Comparison of ENCODE assay signal across 8 cellular contexts in the genomic region with DNA sequence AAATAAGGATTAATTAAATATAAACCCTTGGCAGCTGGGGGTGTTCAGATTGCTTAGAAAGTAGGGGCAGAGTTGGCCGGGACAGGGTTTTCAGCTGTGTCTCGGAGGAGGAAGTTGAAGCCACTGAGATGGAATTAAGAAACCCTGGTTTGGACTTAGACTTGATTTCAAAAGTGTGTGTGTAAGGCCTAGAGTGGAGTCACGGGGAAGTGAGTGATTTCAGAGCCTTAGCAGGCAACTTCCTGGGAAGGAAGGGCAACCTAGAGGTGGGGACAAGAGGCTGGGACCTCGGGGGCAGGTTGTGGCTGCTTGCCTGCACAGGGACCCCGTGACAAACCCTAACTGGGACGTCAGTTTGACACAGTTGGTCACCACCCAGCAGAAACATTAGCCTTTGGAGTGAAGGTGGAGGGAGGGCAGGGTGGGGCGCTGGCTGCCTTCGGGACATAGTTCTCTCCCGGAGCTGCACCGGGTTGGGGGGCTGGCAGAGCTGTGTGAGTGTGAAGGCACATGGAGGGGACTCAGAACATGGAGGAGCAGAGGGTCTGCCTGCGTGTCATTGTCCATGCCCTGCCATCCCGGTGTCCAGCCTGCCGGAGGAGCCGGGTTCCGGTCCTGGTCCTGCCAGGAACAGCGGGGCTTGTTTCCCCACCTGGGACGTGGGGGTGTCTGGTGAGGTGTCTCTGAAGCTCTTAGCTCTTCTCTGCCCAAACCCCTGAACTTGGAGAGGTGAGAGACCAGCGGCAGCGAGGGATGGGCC. TPM values are rescaled to one million over a fixed set of nuclear protein-coding genes. Genes with fewer than 3 reads are reported as not detected.
DNase-seq lines count a peak whose midpoint lies in the region; ATAC-seq and TF ChIP-seq lines count a peak whose summit lies in the region.

No MANE protein-coding gene starts in this region.

- H3K9me2 ChIP-seq in PC-3 (replicated peaks; ENCODE audit: low read length), result no peaks in the 10 kb centered on the region

- no peak overlapping the region for H2AFZ ChIP-seq in PC-3 (ENCODE audit: low read length)

- DNase-seq in Caco-2 (no peak), PC-3 (peak; percentile 55), HuH-7.5 (ENCODE audit: low spot score) (no peak)
- no peak for DNase-seq in effector memory CD4-positive, alpha-beta T cell
- no peak for DNase-seq in NK-92 treated with Interleukin-12 subunit alpha and Interleukin-12 subunit beta, amount 100 ng/mL, for 24 hours (lab: John Stamatoyannopoulos, UW)

- intact Hi-C loops in Caco-2 (cut with micrococcal nuclease; ENCODE audit: unreplicated experiment) (no loop called here), PC-3 (cut with micrococcal nuclease) (loop anchor here (5.0 kb wide), 1 partner anchor 134 kb away; no protein-coding TSS in a partner anchor)

- BruUV-seq in Caco-2 (replicated peaks; lab: Mats Ljungman, UMichigan) (no TSS peak), PC-3 (replicated peaks; lab: Mats Ljungman, UMichigan) (no TSS peak)

- POLR2A ChIA-PET in Caco-2 (lab: Charles Lee), result no interaction called here
- POLR2A ChIA-PET in PC-3 (lab: Charles Lee; ENCODE audit: unreplicated experiment), result no interaction called here

- CTCF ChIA-PET in Caco-2 (lab: Charles Lee) (no interaction called here), PC-3 (lab: Charles Lee) (no interaction called here)

- H3K4me1 Mint-ChIP-seq in Caco-2 (ENCODE audit: low read depth, unreplicated experiment), result peaks cover 39% of the 10 kb centered on the region

- no peak for ATAC-seq in PC-3
- ATAC-seq in HG03521 (IDR thresholded peaks at IDR 0.05; ENCODE audit: unreplicated experiment), result no peak
- no peak for ATAC-seq in HG03469 (IDR thresholded peaks at IDR 0.05; ENCODE audit: unreplicated experiment)

- H3K4me1 ChIP-seq in Caco-2, result peaks cover 55% of the 10 kb centered on the region
- peaks cover 47% of the 10 kb centered on the region for H3K4me1 ChIP-seq in PC-3 (ENCODE audit: insufficient read depth, low read length)
- peaks cover 28% of the 10 kb centered on the region for H3K4me1 ChIP-seq in effector memory CD4-positive, alpha-beta T cell (ENCODE audit: control insufficient read depth, insufficient read depth, low read length, poor library complexity, severe bottlenecking)
- peaks cover 38 to 66% of the 10 kb centered on the region in 2 donors for H3K4me1 ChIP-seq in muscle layer of duodenum (ENCODE audit: control insufficient read depth in 1 of 2, insufficient read depth in 2 of 2, low read length in 2 of 2)

- no peaks in the 10 kb centered on the region for H3K9me3 Mint-ChIP-seq in Caco-2 (ENCODE audit: unreplicated experiment)

- no peaks in the 10 kb centered on the region for H3F3A ChIP-seq in PC-3 (ENCODE audit: low read length, unreplicated experiment)

- peak overlapping the region; percentile 97 for H3K9ac ChIP-seq in PC-3 (ENCODE audit: low read length)

- no peak for TF ChIP-seq CTCF in Caco-2 (IDR thresholded peaks at IDR 0.05; ENCODE audit: insufficient read depth in 1 of 2, low read depth in 1 of 2, low read length in 1 of 2, severe bottlenecking in 1 of 2, unreplicated experiment in 1 of 2)
- no peak for TF ChIP-seq CTCF in PC-3 (conservative IDR thresholded peaks at IDR 0.05; ENCODE audit: low read depth, low read length)

- H3K4me3 ChIP-seq in Caco-2 (ENCODE audit: low read depth, low read length), result peak overlapping the region; percentile 81
- peak overlapping the region; percentile 97 for H3K4me3 ChIP-seq in PC-3 (ENCODE audit: low read length)
- no peak overlapping the region for H3K4me3 ChIP-seq in effector memory CD4-positive, alpha-beta T cell (ENCODE audit: insufficient read depth, low read depth, low read length, poor library complexity, severe bottlenecking)
- H3K4me3 ChIP-seq in muscle layer of duodenum (ENCODE audit: low read depth in 1 of 2, low read length in 2 of 2), result peak overlapping the region; percentile 86 to 87

- peaks cover 63% of the 10 kb centered on the region for H3K36me3 Mint-ChIP-seq in Caco-2 (ENCODE audit: insufficient read depth, unreplicated experiment)

- H3K27me3 Mint-ChIP-seq in Caco-2 (ENCODE audit: insufficient read depth, unreplicated experiment), result no peaks in the 10 kb centered on the region

- H3K9me3 ChIP-seq in Caco-2 (no peaks in the 10 kb centered on the region), PC-3 (ENCODE audit: low read length) (no peaks in the 10 kb centered on the region), muscle layer of duodenum (ENCODE audit: control insufficient read depth in 1 of 2, low read length in 2 of 2) (no peaks in the 10 kb centered on the region)
- H3K9me3 ChIP-seq in effector memory CD4-positive, alpha-beta T cell (ENCODE audit: control insufficient read depth, low read length), result no peaks in the 10 kb centered on the region

- H3K27me3 ChIP-seq in Caco-2 (replicated peaks; ENCODE audit: control insufficient read depth, insufficient read depth, low read length), result no peaks in the 10 kb centered on the region
- no peaks in the 10 kb centered on the region for H3K27me3 ChIP-seq in PC-3 (ENCODE audit: low read length)
- no peaks in the 10 kb centered on the region for H3K27me3 ChIP-seq in effector memory CD4-positive, alpha-beta T cell (replicated peaks; ENCODE audit: control insufficient read depth, insufficient read depth, low read length, poor library complexity, severe bottlenecking)
- H3K27me3 ChIP-seq in muscle layer of duodenum (ENCODE audit: low read depth, low read length), result no peaks in the 10 kb centered on the region

- H3K79me2 ChIP-seq in PC-3 (ENCODE audit: low read length), result peaks cover 66% of the 10 kb centered on the region

- peak overlapping the region; percentile 91 for H3K27ac Mint-ChIP-seq in Caco-2 (ENCODE audit: unreplicated experiment)

- H3K27ac ChIP-seq in PC-3 (ENCODE audit: low read length), result peak overlapping the region; percentile 84
- H3K27ac ChIP-seq in effector memory CD4-positive, alpha-beta T cell (ENCODE audit: insufficient read depth, low read length, poor library complexity, severe bottlenecking), result peak overlapping the region; percentile 77
- H3K27ac ChIP-seq in muscle layer of duodenum (ENCODE audit: low read length), result peak overlapping the region; percentile 96

- peak overlapping the region; percentile 97 for H3K4me3 Mint-ChIP-seq in Caco-2 (ENCODE audit: unreplicated experiment)

- H3K36me3 ChIP-seq in Caco-2 (ENCODE audit: control insufficient read depth, insufficient read depth, low read length), result peaks cover 3% of the 10 kb centered on the region
- H3K36me3 ChIP-seq in PC-3 (ENCODE audit: low read depth, low read length), result no peaks in the 10 kb centered on the region; the same call in 1 of the 2 replicates
- no peaks in the 10 kb centered on the region for H3K36me3 ChIP-seq in effector memory CD4-positive, alpha-beta T cell (ENCODE audit: control insufficient read depth, insufficient read depth, low read length)
- peaks cover 7 to 8% of the 10 kb centered on the region in 2 donors for H3K36me3 ChIP-seq in muscle layer of duodenum (ENCODE audit: control insufficient read depth in 1 of 2, insufficient read depth in 2 of 2, low read length in 2 of 2)

- peaks cover 9% of the 10 kb centered on the region for H4K20me1 ChIP-seq in PC-3 (ENCODE audit: low read length)

- peak overlapping the region; percentile 100 for H3K4me2 ChIP-seq in PC-3 (ENCODE audit: low read length)

RNA-seq across cellular contexts. Expression of a gene that starts 1.8 kb away (rescaled TPM):
- 197 and 224 TPM in 2 replicates for total RNA-seq in Caco-2 (2022)
- 52.5 and 55.0 TPM in 2 replicates for total RNA-seq in PC-3 (2014; rRNA removed)

RNA-seq across cellular contexts. Expression of a gene that starts 31.3 kb away (rescaled TPM):
- total RNA-seq in Caco-2 (2022) (19.0 and 26.4 TPM in 2 replicates), PC-3 (2014; rRNA removed) (9.4 and 11.5 TPM in 2 replicates)
